Comparison of ENCODE assay signal across 8 cellular contexts in the genomic region with DNA sequence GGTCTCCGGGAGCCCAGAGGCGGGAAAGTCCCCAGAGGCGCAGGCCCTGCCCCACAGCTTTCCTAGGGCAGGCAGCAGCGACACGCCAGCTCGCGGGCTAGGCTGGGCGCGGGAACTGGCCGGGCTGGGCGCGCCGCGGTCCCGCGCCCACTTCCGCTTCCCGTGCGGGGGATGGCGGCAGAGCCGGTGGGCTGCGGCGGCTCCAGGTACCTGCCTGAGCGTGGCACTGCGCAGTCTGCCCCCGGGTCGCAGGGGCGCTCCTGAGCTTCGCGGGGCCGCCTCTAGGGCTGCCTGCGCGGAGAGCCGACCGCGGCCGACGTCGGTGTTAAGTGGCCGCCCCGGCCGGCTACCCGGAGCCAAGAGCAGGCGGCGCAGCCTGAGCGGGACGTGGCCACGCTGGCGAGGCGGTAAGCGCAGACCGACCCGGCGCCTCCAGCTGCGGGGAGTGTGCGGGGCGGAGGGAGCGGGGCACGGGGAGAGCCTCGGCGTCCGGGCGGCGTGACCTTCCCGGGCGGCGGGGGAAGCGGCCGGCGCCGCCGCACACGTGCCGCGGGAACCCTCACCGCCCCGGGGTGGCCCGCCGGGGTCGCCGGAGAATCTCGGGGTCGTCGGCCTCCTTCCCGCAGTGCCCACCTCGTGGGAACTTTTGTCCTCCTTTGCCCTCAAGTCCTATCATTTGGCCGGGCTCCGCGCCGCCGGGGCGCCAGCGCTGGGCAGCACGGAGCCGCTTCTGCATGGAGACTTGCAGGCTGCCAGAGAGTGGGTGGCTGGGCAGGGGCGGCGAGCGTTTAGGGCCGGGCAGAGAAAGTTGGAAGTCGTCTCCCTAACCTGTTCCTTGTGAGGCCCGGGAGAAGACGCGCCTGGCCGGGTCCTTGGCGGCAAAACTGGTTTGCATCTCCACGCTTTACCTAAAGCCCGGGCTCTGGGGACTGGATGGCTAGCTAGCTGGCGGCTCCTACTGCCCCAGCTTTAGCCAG. TPM values are rescaled to one million over a fixed set of nuclear protein-coding genes. Genes with fewer than 3 reads are reported as not detected.
DNase-seq lines count a peak whose midpoint lies in the region; ATAC-seq, FAIRE-seq and TF ChIP-seq lines count a peak whose summit lies in the region.

No MANE protein-coding gene starts in this region.

- peak overlapping the region; percentile 32 for H3K27ac ChIP-seq in OCI-LY3 (ENCODE audit: low read length)
- H3K27ac ChIP-seq in small intestine (ENCODE audit: low read depth in 1 of 2, low read length in 1 of 2) = no peak overlapping the region

- H3K4me1 ChIP-seq in OCI-LY3 (ENCODE audit: low read length) (peaks cover 19% of the 10 kb centered on the region), small intestine (ENCODE audit: control insufficient read depth in 2 of 2, insufficient read depth in 1 of 2, low read depth in 1 of 2, low read length in 1 of 2) (peaks cover 0 to 2% of the 10 kb centered on the region in 2 donors)

- TF ChIP-seq POLR2A in GM19099 (IDR thresholded peaks at IDR 0.05; ENCODE audit: extremely low read depth, insufficient read length, low read depth) = peak; percentile 79

- DNase-seq in D721Med (ENCODE audit: insufficient read length, low spot score) = peak; percentile 26
- peak; percentile 70 for DNase-seq in activated naive CD8-positive, alpha-beta T cell treated with anti-CD3 and anti-CD28 coated beads, Interleukin-2, amount 10 ng/mL, durations not matched to agents 7 days and 5 days
- peak; percentile 3 for DNase-seq in iPS DF 19.7 (ENCODE audit: low read depth, low spot score)
- peak; percentile 20 for DNase-seq in small intestine
- DNase-seq in ureter (ENCODE audit: low spot score) = no peak

- H3K4me2 ChIP-seq in OCI-LY3 (ENCODE audit: low read length) = peak overlapping the region; percentile 88

- peaks cover 4% of the 10 kb centered on the region for H3K36me3 Mint-ChIP-seq in activated naive CD8-positive, alpha-beta T cell treated with anti-CD3 and anti-CD28 coated beads, Interleukin-2, amount 10 ng/mL, durations not matched to agents 7 days and 5 days

- no peak for TF ChIP-seq CTCF in D721Med (IDR thresholded peaks at IDR 0.05; ENCODE audit: insufficient read depth, missing control alignments)
- peak; percentile 30 for TF ChIP-seq CTCF in OCI-LY3 (IDR thresholded peaks at IDR 0.05; ENCODE audit: low read depth, low read length)

- peak overlapping the region; percentile 47 for H3K4me3 Mint-ChIP-seq in activated naive CD8-positive, alpha-beta T cell treated with anti-CD3 and anti-CD28 coated beads, Interleukin-2, amount 10 ng/mL, durations not matched to agents 7 days and 5 days

- peaks cover 22% of the 10 kb centered on the region for H3K27me3 Mint-ChIP-seq in activated naive CD8-positive, alpha-beta T cell treated with anti-CD3 and anti-CD28 coated beads, Interleukin-2, amount 10 ng/mL, durations not matched to agents 7 days and 5 days

- 1 to 2% (median 1%) methylated on average over 58 to 108 of the region's 108 CpGs for WGBS in small intestine, 3 donors

- H3K9me3 ChIP-seq in OCI-LY3 (ENCODE audit: insufficient read depth, low read length) = peaks cover 13% of the 10 kb centered on the region
- H3K9me3 ChIP-seq in small intestine (ENCODE audit: control insufficient read depth, low read depth) = peaks cover 2% of the 10 kb centered on the region

- no peak overlapping the region for H3K27ac Mint-ChIP-seq in activated naive CD8-positive, alpha-beta T cell treated with anti-CD3 and anti-CD28 coated beads, Interleukin-2, amount 10 ng/mL, durations not matched to agents 7 days and 5 days

- H3K9me3 Mint-ChIP-seq in activated naive CD8-positive, alpha-beta T cell treated with anti-CD3 and anti-CD28 coated beads, Interleukin-2, amount 10 ng/mL, durations not matched to agents 7 days and 5 days = peaks cover 14% of the 10 kb centered on the region

- FAIRE-seq in D721Med (lab: Jason Lieb, UNC) = no peak
- FAIRE-seq in small intestine (lab: Jason Lieb, UNC) = no peak

- H4K20me1 ChIP-seq in OCI-LY3 (ENCODE audit: insufficient read depth, low read length) = peaks cover 7% of the 10 kb centered on the region; the same call in 1 of the 2 replicates

- H3K79me2 ChIP-seq in OCI-LY3 (ENCODE audit: low read length) = peaks cover 53% of the 10 kb centered on the region

- peak overlapping the region; percentile 79 for H3K9ac ChIP-seq in OCI-LY3 (ENCODE audit: low read length)

- POLR2A ChIA-PET in activated naive CD8-positive, alpha-beta T cell treated with anti-CD3 and anti-CD28 coated beads, Interleukin-2, amount 10 ng/mL, durations not matched to agents 7 days and 5 days (lab: Charles Lee) = no interaction called here

- H3K27me3 ChIP-seq in OCI-LY3 (ENCODE audit: low read depth, low read length) (no peaks in the 10 kb centered on the region), small intestine (ENCODE audit: control insufficient read depth in 2 of 2, insufficient read depth in 2 of 2, low read length in 2 of 2) (peaks cover 0 to 7% of the 10 kb centered on the region in 2 donors)

- H2AFZ ChIP-seq in OCI-LY3 (ENCODE audit: low read depth, low read length) = peak overlapping the region; percentile 84

- H3K4me3 ChIP-seq in OCI-LY3 (ENCODE audit: low read length) = peak overlapping the region; percentile 85
- peak overlapping the region; percentile 56 to 74 for H3K4me3 ChIP-seq in small intestine (ENCODE audit: low read depth in 1 of 2, low read length in 2 of 2)

- no peaks in the 10 kb centered on the region for H3K4me1 Mint-ChIP-seq in activated naive CD8-positive, alpha-beta T cell treated with anti-CD3 and anti-CD28 coated beads, Interleukin-2, amount 10 ng/mL, durations not matched to agents 7 days and 5 days

- H3K36me3 ChIP-seq in OCI-LY3 (replicated peaks; ENCODE audit: low read depth, low read length) (peaks cover 38% of the 10 kb centered on the region), small intestine (ENCODE audit: control insufficient read depth in 2 of 2, insufficient read depth in 2 of 2, low read length in 2 of 2) (no peaks in the 10 kb centered on the region)

- peak; percentile 83 for ATAC-seq in HG03139 (IDR thresholded peaks at IDR 0.05; ENCODE audit: unreplicated experiment)
- peak; percentile 94 for ATAC-seq in activated naive CD8-positive, alpha-beta T cell treated with anti-CD3 and anti-CD28 coated beads, Interleukin-2, amount 10 ng/mL, durations not matched to agents 7 days and 5 days (ENCODE audit: low read depth)

RNA-seq across cellular contexts. Expression of a gene that starts 31.4 kb away (rescaled TPM):
- total RNA-seq in activated naive CD8-positive, alpha-beta T cell treated with anti-CD3 and anti-CD28 coated beads, Interleukin-2, amount 10 ng/mL, durations not matched to agents 7 days and 5 days = 10 to 100 TPM; 62.6 to 65.9 TPM
- 10 to 100 TPM; 21.2 to 30.8 (median 25.5) TPM for polyA plus RNA-seq in small intestine
- total RNA-seq in ureter = 35.6 TPM

RNA-seq across cellular contexts. Expression of a gene that starts 40.7 kb away (rescaled TPM):
- total RNA-seq in activated naive CD8-positive, alpha-beta T cell treated with anti-CD3 and anti-CD28 coated beads, Interleukin-2, amount 10 ng/mL, durations not matched to agents 7 days and 5 days = not detected
- under 1 TPM in 1 of 3 donors, not detected in 2; 0.18 TPM for polyA plus RNA-seq in small intestine
- total RNA-seq in ureter = 0.44 TPM
